In genomic region chr19:2312819-2313501, GRCh38 we compare ENCODE assay signal across 3 cellular contexts.
TF ChIP-seq lines count a peak whose summit lies in the region.

No MANE protein-coding gene starts in this region.

TF ChIP-seq in GM23338, 12 proteins besides CTCF, POLR2A, EP300 and RAD21 (continued from another document and continues in another):
- no peak for TF ChIP-seq ZNF462 (CRISPR knock-in tag; IDR thresholded peaks at IDR 0.05)

TF ChIP-seq in WTC11, 78 proteins besides CTCF, POLR2A, EP300 and RAD21 (continued from another document):
- peak; percentile 63 for TF ChIP-seq ZNF121 (CRISPR knock-in tag; IDR thresholded peaks at IDR 0.05)
TF ChIP-seq in WTC11: peak in this region for 1.

TF ChIP-seq in neural cell, 6 proteins besides CTCF, POLR2A, EP300 and RAD21 (continued from another document):
- TF ChIP-seq REST (IDR thresholded peaks at IDR 0.05; ENCODE audit: borderline replicate concordance) (no peak), POLR2AphosphoS5 (IDR thresholded peaks at IDR 0.05) (no peak), EZH2 (IDR thresholded peaks at IDR 0.05; ENCODE audit: borderline replicate concordance, insufficient read depth, low read length, poor library complexity, severe bottlenecking) (no peak), MXI1 (conservative IDR thresholded peaks at IDR 0.05; ENCODE audit: poor library complexity, severe bottlenecking) (no peak), TAF1 (IDR thresholded peaks at IDR 0.05; ENCODE audit: low read depth) (no peak)
